Comparison of ENCODE assay signal across 9 cellular contexts in the genomic region with DNA sequence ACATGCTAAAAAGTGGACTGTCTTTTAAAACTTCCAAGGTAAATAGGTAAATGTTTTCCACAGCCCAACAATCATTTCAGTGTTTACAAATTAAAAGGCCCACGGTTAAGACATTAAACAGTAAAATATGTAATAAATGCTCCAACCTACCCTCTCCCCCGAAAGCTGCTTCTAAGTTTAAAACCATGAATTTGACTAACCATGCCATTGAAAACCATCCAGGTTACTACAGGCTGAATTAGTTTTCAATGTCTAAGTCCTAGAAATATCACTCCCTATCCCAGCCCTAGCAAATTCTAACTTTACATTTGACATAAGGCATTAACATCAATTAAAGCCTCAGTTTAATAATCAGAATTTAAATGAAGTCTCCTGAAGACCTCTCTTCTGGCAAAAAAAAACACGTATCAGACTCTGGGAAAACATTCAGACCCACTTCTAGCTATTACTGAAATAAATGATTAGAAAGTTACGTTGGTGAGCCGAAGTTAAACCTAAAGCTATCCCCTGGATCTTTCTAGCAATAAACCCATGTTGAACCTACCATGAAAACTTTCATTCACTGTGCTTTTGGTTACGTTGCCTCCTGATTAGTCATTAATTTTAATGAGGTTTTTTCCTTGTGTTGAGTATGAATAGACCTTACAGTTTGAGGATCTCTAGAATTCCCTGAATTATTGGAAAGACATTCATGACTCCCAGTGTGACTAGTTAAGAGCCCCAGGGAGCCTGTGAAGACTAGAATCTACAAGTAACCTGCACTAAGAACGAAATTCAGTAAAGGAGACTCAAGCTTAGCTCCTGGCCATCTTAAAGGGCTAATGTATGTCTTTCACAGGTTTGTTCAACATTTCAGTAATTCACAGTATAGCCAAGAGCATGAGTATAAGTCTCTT.
DNase-seq lines count a peak whose midpoint lies in the region; ATAC-seq and TF ChIP-seq lines count a peak whose summit lies in the region.
"Had no signal": no experiment of that assay in that cellular context is flagged by ENCODE, and none has a peak within 500 bp of the region (broad histone marks: within the 10 kb centered on the region; RNA-seq: fewer than 3 reads in every experiment).

No MANE protein-coding gene starts in this region.

- H3K4me1 ChIP-seq in BLaER1: peaks cover 88% of the 10 kb centered on the region
- H3K4me1 ChIP-seq in iPS-20b (ENCODE audit: insufficient read depth, low read length): no peaks in the 10 kb centered on the region

- peak; percentile 20 for TF ChIP-seq POLR2A in GM19099 (IDR thresholded peaks at IDR 0.05; ENCODE audit: extremely low read depth, insufficient read length, low read depth)

- H3K4me3 ChIP-seq in BLaER1 (0 out of 2 replicates have a peak overlapping the region, but pooled peaks have one; percentile 74), WERI-Rb-1 (ENCODE audit: low read depth, low read length) (no peak overlapping the region), iPS-20b (ENCODE audit: low read length) (peak overlapping the region; percentile 68)

- H3K9me3 ChIP-seq in BLaER1: no peaks in the 10 kb centered on the region
- H3K9me3 ChIP-seq in WERI-Rb-1 (ENCODE audit: severe bottlenecking): no peaks in the 10 kb centered on the region
- no peaks in the 10 kb centered on the region for H3K9me3 ChIP-seq in iPS-20b (ENCODE audit: insufficient read depth, low read depth, low read length)

- peak overlapping the region; percentile 87 for H3K4me2 ChIP-seq in BLaER1

- TF ChIP-seq CTCF in WERI-Rb-1 (IDR thresholded peaks at IDR 0.05; ENCODE audit: low read depth, low read length): no peak

- no peaks in the 10 kb centered on the region for H3K27me3 ChIP-seq in BLaER1
- no peaks in the 10 kb centered on the region for H3K27me3 ChIP-seq in WERI-Rb-1 (ENCODE audit: insufficient read depth, low read depth, severe bottlenecking)
- no peaks in the 10 kb centered on the region for H3K27me3 ChIP-seq in iPS-20b (ENCODE audit: insufficient read depth, low read length)

- H3K36me3 ChIP-seq in BLaER1 (peaks cover 54% of the 10 kb centered on the region), WERI-Rb-1 (peaks cover 63% of the 10 kb centered on the region), iPS-20b (ENCODE audit: insufficient read depth, low read depth, low read length) (peaks cover 65% of the 10 kb centered on the region)

- no peak for ATAC-seq in HG02588 (IDR thresholded peaks at IDR 0.05; ENCODE audit: unreplicated experiment)
- ATAC-seq: esophagus mucosa had no signal

- H3K27ac ChIP-seq in BLaER1: no peak overlapping the region
- H3K27ac ChIP-seq in WERI-Rb-1: peak overlapping the region; percentile 4; the same call in 1 of the 2 replicates
- no peak overlapping the region for H3K27ac ChIP-seq in iPS-20b (ENCODE audit: low read length)

- H3K9ac ChIP-seq in BLaER1 (0 out of 2 replicates have a peak overlapping the region, but pooled peaks have one; percentile 85), iPS-20b (ENCODE audit: low read depth, low read length) (peak overlapping the region; percentile 94; the same call in 1 of the 2 replicates)

- H4K20me1 ChIP-seq in BLaER1: peaks cover 93% of the 10 kb centered on the region

- DNase-seq in WERI-Rb-1 (no peak), SW480 (ENCODE audit: low spot score) (no peak), SIG-M5 treated with dmso at 0.1 percent for 504 hours (lab: John Stamatoyannopoulos, UW; ENCODE audit: unreplicated experiment) (no peak)
- no peak for DNase-seq in stimulated activated CD4-positive, alpha-beta T cell treated with anti-CD3 and anti-CD28 coated beads, Interleukin-4, amount 100 ng/mL, for 4 hours
